8 cellular contexts compared by ENCODE assay signal in the genomic region with DNA sequence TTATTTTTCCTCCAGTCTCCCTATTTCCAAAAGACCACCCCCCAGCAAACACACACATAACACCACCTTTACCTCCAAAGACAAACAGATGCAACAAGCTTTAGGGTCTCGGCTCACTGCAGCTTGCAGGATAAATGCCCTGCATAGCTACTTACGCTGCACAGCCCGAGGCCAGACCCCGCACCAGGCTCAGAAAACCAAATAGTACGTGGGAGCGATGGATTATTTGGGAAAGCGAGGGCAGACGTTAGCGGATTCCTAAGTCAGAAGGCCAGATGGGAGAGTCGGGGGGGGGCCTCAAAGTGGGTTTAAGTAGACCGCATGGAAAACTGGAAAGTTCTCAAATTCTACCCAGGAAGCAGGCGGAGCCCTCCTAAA. TPM values are rescaled to one million over a fixed set of nuclear protein-coding genes. Genes with fewer than 3 reads are reported as not detected.
A peak's percentile ranks its signal among the peaks of the same experiment; 100 is the strongest.
DNase-seq lines count a peak whose midpoint lies in the region; ATAC-seq and TF ChIP-seq lines count a peak whose summit lies in the region.

No MANE protein-coding gene starts in this region.

- no peak for TF ChIP-seq CTCF in GM12875 (IDR thresholded peaks at IDR 0.05; ENCODE audit: borderline replicate concordance, insufficient read depth, low read depth, low read length)

- CTCF ChIA-PET in naive thymus-derived CD4-positive, alpha-beta T cell (lab: Charles Lee): interaction anchor here (0.5 to 1.0 kb wide), 2 partner anchors 75 to 138 kb away, joined by 3 to 4 read pairs; no protein-coding TSS in a partner anchor

- peaks cover 2 to 12% (median 5%) of the 10 kb centered on the region in 5 donors for H3K36me3 Mint-ChIP-seq in naive thymus-derived CD4-positive, alpha-beta T cell

- POLR2A ChIA-PET in naive thymus-derived CD4-positive, alpha-beta T cell (lab: Charles Lee): interaction anchor here (0.6 to 1.9 kb wide), 5 partner anchors 37 to 521 kb away, joined by 3 to 9 read pairs (median 3); no protein-coding TSS in a partner anchor

- H3K27ac ChIP-seq in effector memory CD4-positive, alpha-beta T cell (ENCODE audit: insufficient read depth, low read length, poor library complexity, severe bottlenecking): peak overlapping the region; percentile 64
- H3K27ac ChIP-seq in naive thymus-derived CD4-positive, alpha-beta T cell (ENCODE audit: low read depth, low read length): peak overlapping the region; percentile 79

- peak overlapping the region; percentile 78 for H3K4me3 ChIP-seq in GM12875 (ENCODE audit: low read depth, low read length)
- peak overlapping the region; percentile 89 for H3K4me3 ChIP-seq in effector memory CD4-positive, alpha-beta T cell (ENCODE audit: insufficient read depth, low read depth, low read length, poor library complexity, severe bottlenecking)
- H3K4me3 ChIP-seq in naive thymus-derived CD4-positive, alpha-beta T cell (ENCODE audit: low read length): peak overlapping the region; percentile 94

- no peaks in the 10 kb centered on the region for H3K9me3 Mint-ChIP-seq in naive thymus-derived CD4-positive, alpha-beta T cell

- intact Hi-C loops in naive thymus-derived CD4-positive, alpha-beta T cell (cut with micrococcal nuclease): loop anchor here (1.0 to 5.0 kb wide), 6 partner anchors 9 to 615 kb away; partner anchors contain the start of genes RPS6KA2 (in 2 of the 2) and RNASET2 (in 1 of the 2)

- peak; percentile 21 for ATAC-seq in naive thymus-derived CD4-positive, alpha-beta T cell
- ATAC-seq in GM18511 (IDR thresholded peaks at IDR 0.05; ENCODE audit: unreplicated experiment): no peak

- no peaks in the 10 kb centered on the region for H3K27me3 ChIP-seq in effector memory CD4-positive, alpha-beta T cell (replicated peaks; ENCODE audit: control insufficient read depth, insufficient read depth, low read length, poor library complexity, severe bottlenecking)
- H3K27me3 ChIP-seq in naive thymus-derived CD4-positive, alpha-beta T cell (ENCODE audit: control insufficient read depth in 2 of 2, insufficient read depth in 2 of 2, low read length in 2 of 2): no peaks in the 10 kb centered on the region

- H3K4me1 ChIP-seq in effector memory CD4-positive, alpha-beta T cell (ENCODE audit: control insufficient read depth, insufficient read depth, low read length, poor library complexity, severe bottlenecking): peaks cover 4% of the 10 kb centered on the region
- peaks cover 32 to 37% of the 10 kb centered on the region in 2 donors for H3K4me1 ChIP-seq in naive thymus-derived CD4-positive, alpha-beta T cell (ENCODE audit: control insufficient read depth in 2 of 2, insufficient read depth in 2 of 2, low read length in 2 of 2)

- H3K27ac Mint-ChIP-seq in naive thymus-derived CD4-positive, alpha-beta T cell: peak overlapping the region; percentile 72 to 95 (median 84)

- H3K4me1 Mint-ChIP-seq in naive thymus-derived CD4-positive, alpha-beta T cell: peaks cover 4 to 18% (median 10%) of the 10 kb centered on the region in 7 donors

- peaks cover 0 to 9% (median 0%) of the 10 kb centered on the region in 5 donors for H3K27me3 Mint-ChIP-seq in naive thymus-derived CD4-positive, alpha-beta T cell

- peak overlapping the region in 8 of 10 donors; percentile 83 to 94 (median 90) for H3K4me3 Mint-ChIP-seq in naive thymus-derived CD4-positive, alpha-beta T cell

- peak; percentile 12 for DNase-seq in RPMI7951 (ENCODE audit: low read depth)
- DNase-seq in effector memory CD4-positive, alpha-beta T cell: no peak
- peak in 1 of 9 donors; percentile 9 for DNase-seq in naive thymus-derived CD4-positive, alpha-beta T cell
- no peak for DNase-seq in putamen (ENCODE audit: low spot score)
- no peak for DNase-seq in D341Med (ENCODE audit: low spot score)
- no peak for DNase-seq in EL

- peaks cover 4% of the 10 kb centered on the region for H3K36me3 ChIP-seq in effector memory CD4-positive, alpha-beta T cell (ENCODE audit: control insufficient read depth, insufficient read depth, low read length)
- H3K36me3 ChIP-seq in naive thymus-derived CD4-positive, alpha-beta T cell (ENCODE audit: control insufficient read depth in 2 of 3, insufficient read depth in 3 of 3, low read length in 3 of 3): peaks cover 0 to 19% (median 0%) of the 10 kb centered on the region in 3 experiments

- no peaks in the 10 kb centered on the region for H3K9me3 ChIP-seq in effector memory CD4-positive, alpha-beta T cell (ENCODE audit: control insufficient read depth, low read length)
- no peaks in the 10 kb centered on the region for H3K9me3 ChIP-seq in naive thymus-derived CD4-positive, alpha-beta T cell (ENCODE audit: control insufficient read depth in 2 of 3, low read length in 3 of 3)

RNA-seq across cellular contexts. Expression of gene SFT2D1, which starts 0.4 kb away (rescaled TPM):
- 62.3 and 73.1 TPM in 2 replicates for total RNA-seq in RPMI7951 (2014; rRNA removed; shearing (Covaris generic))
- total RNA-seq in naive thymus-derived CD4-positive, alpha-beta T cell: 10 to 100 TPM; 18.3 to 50.1 (median 33.7) TPM
- polyA plus RNA-seq in naive thymus-derived CD4-positive, alpha-beta T cell: 10 to 100 TPM; 49.7 to 52.5 TPM

RNA-seq across cellular contexts. Expression of gene PRR18, which starts 33.7 kb away (rescaled TPM):
- total RNA-seq in RPMI7951 (2014; rRNA removed; shearing (Covaris generic)): not detected in 2 replicates
- not detected for total RNA-seq in naive thymus-derived CD4-positive, alpha-beta T cell
- not detected for polyA plus RNA-seq in naive thymus-derived CD4-positive, alpha-beta T cell

RNA-seq across cellular contexts. Expression of gene MPC1, which starts 40.8 kb away (rescaled TPM):
- total RNA-seq in RPMI7951 (2014; rRNA removed; shearing (Covaris generic)): 69.1 and 70.7 TPM in 2 replicates
- total RNA-seq in naive thymus-derived CD4-positive, alpha-beta T cell: 10 to 100 TPM; 18.5 to 31.1 (median 26.5) TPM
- polyA plus RNA-seq in naive thymus-derived CD4-positive, alpha-beta T cell: 10 to 100 TPM; 41.7 to 64.2 TPM
